Comparison of ENCODE assay signal across 31 cellular contexts in genomic region chr13:72132065-72132464, GRCh38.
"Had no signal": no experiment of that assay in that cellular context is flagged by ENCODE, and none has a peak within 500 bp of the region (broad histone marks: within the 10 kb centered on the region; RNA-seq: fewer than 3 reads in every experiment).

No MANE protein-coding gene starts in this region.

- H3K4me1 ChIP-seq: ascending aorta, Peyer's patch, SJSA1 had no signal

- H3K36me3 ChIP-seq: ascending aorta, cardiac muscle cell, Peyer's patch, SJSA1 had no signal

- H3K9ac ChIP-seq: SK-N-SH had no signal

- H3K27me3 ChIP-seq: ascending aorta, cardiac muscle cell, Peyer's patch, SJSA1 had no signal

- H3K9me3 ChIP-seq: ascending aorta, Peyer's patch, SJSA1, SK-N-SH had no signal

- DNase-seq: activated CD4-positive, alpha-beta T cell treated with anti-CD3 and anti-CD28 coated beads, Interleukin-2, amount 10 ng/mL, durations not matched to agents 24 days and 14 days; activated CD4-positive, alpha-beta T cell treated with anti-CD3 and anti-CD28 coated beads, Interleukin-2, amount 50 U/mL, for 4 hours; activated CD8-positive, alpha-beta T cell treated with anti-CD3 and anti-CD28 coated beads for 36 hours; activated gamma-delta T cell; activated naive CD4-positive, alpha-beta T cell treated with Interleukin-2 at 50 U/mL for 16 hours; activated naive CD8-positive, alpha-beta T cell treated with anti-CD3 and anti-CD28 coated beads, Interleukin-2, amount 10 ng/mL, durations not matched to agents 7 days and 5 days; activated T-cell treated with anti-CD3 and anti-CD28 coated beads, Interleukin-2, amount 50 U/mL, for 1 hour; activated T-cell treated with anti-CD3 and anti-CD28 coated beads, Interleukin-2, amount 50 U/mL, for 72 hours; amygdala; MM.1S; MV-4-11; NCI-H1092; NCI-H1436 treated with DMSO at 0.1 percent for 48 hours; NCI-H187; NCI-H2029 treated with DMSO at 0.1 percent for 48 hours; NCI-H2107; NCI-H2171; NCI-H510A; NCI-H526; NCI-H748 treated with DMSO at 0.1 percent for 48 hours; NK-92 treated with Interleukin-12 subunit alpha and Interleukin-12 subunit beta, amount 100 ng/mL, for 24 hours; PC-3; Peyer's patch; RPMI8226; SHP77 treated with DMSO at 0.1 percent for 48 hours; SK-N-SH had no signal

- H3K4me3 ChIP-seq: ascending aorta, cardiac muscle cell, Peyer's patch, SJSA1 had no signal

- FAIRE-seq: TTC549 had no signal

- ATAC-seq: activated CD8-positive, alpha-beta T cell treated with anti-CD3 and anti-CD28 coated beads for 36 hours; activated T-cell treated with anti-CD3 and anti-CD28 coated beads, Interleukin-2, amount 50 U/mL, for 72 hours; activated T-helper 17 cell treated with anti-CD3 and anti-CD28 coated beads, Interleukin-2, amount 50 U/mL, for 72 hours; PC-3 had no signal

- H3K27ac ChIP-seq: ascending aorta, cardiac muscle cell, Peyer's patch, SJSA1 had no signal

- H3K4me2 ChIP-seq: SK-N-SH had no signal
